17 cellular contexts compared by ENCODE assay signal in the genomic region with DNA sequence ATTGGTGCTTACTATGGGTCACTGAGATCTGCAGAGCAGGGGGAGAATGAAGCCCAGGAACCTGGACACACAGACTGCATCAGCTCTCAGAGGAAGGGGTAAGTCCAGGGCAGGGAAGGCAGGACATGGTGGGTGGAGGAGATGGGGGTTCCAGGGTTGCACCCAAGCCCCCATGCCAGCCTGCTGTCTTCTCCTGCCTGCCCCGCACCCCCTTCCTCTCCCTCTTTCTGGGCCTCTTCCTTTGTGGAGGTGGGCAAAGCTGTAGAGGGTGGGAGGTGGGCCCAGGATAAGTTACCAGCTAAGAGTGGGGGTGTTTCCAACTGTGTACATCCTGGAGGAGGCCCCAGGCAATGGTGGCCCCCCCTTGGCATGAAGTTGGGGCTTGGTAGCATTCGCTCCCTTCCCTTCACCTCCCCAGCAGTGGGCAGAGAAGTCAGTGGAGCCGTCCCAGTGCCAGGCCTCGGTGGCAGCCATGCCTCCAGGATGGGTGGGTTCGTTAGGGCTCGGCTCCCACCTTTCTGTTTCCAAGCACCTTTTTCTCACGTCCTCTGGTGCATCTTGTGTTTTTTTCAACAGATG.
"Had no signal": no experiment of that assay in that cellular context is flagged by ENCODE, and none has a peak within 500 bp of the region (broad histone marks: within the 10 kb centered on the region; RNA-seq: fewer than 3 reads in every experiment).

No MANE protein-coding gene starts in this region.

- H3K27ac Mint-ChIP-seq: mesothelial cell of epicardium, nephron had no signal

- H3K4me1 Mint-ChIP-seq: nephron had no signal

- H3K9me3 Mint-ChIP-seq: mesothelial cell of epicardium, nephron had no signal

- H3K4me1 ChIP-seq: colonic mucosa, heart left ventricle, spleen, suprapubic skin, upper lobe of left lung had no signal

- H3K27ac ChIP-seq: colonic mucosa, heart left ventricle, spleen, suprapubic skin, thyroid gland, upper lobe of left lung, vagina had no signal

- ATAC-seq: sciatic nerve had no signal

- H3K4me3 Mint-ChIP-seq: mesothelial cell of epicardium, nephron had no signal

- H3K4me3 ChIP-seq: colonic mucosa, heart left ventricle, spleen, suprapubic skin, thyroid gland, upper lobe of left lung, vagina had no signal

- H3K9me3 ChIP-seq: colonic mucosa, heart left ventricle, spleen, suprapubic skin, thyroid gland, upper lobe of left lung, vagina had no signal

- H3K36me3 Mint-ChIP-seq: mesothelial cell of epicardium had no signal

- H3K36me3 ChIP-seq: colonic mucosa, heart left ventricle, spleen, suprapubic skin, thyroid gland, upper lobe of left lung, vagina had no signal

- H3K27me3 ChIP-seq: colonic mucosa, heart left ventricle, suprapubic skin, thyroid gland, upper lobe of left lung, vagina had no signal

- DNase-seq: colonic mucosa; dermis blood vessel endothelial cell; heart left ventricle; hypothalamus; kidney glomerular epithelial cell; spleen; stimulated activated CD4-positive, alpha-beta T cell treated with anti-CD3 and anti-CD28 coated beads, Interleukin-15, amount 100 ng/mL, for 24 hours; stimulated activated CD4-positive, alpha-beta T cell treated with anti-CD3 and anti-CD28 coated beads, Interleukin-1b, Interleukin-23, amount 100 ng/mL, for 48 hours; stimulated activated CD4-positive, alpha-beta T cell treated with anti-CD3 and anti-CD28 coated beads, Interleukin-4, amount 100 ng/mL, for 24 hours; stimulated activated naive CD4-positive, alpha-beta T cell; thyroid gland had no signal
